19 cellular contexts compared by ENCODE assay signal in the genomic region with DNA sequence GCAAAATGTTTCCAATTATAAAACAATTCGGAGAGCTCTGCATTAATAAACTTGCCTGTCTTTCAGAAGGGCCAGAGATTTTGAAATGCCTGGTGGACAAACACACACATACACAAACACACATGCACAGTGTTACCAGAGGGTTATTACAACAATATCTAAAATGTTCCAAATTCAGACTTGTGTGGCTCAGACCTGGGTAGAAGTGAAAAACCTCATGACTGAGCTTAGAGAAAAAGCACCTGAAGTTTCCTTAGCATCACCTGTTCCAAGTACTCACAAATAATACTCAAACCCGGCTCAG.
A peak's percentile ranks its signal among the peaks of the same experiment; 100 is the strongest.
DNase-seq lines count a peak whose midpoint lies in the region; ATAC-seq and TF ChIP-seq lines count a peak whose summit lies in the region.
"Had no signal": no experiment of that assay in that cellular context is flagged by ENCODE, and none has a peak within 500 bp of the region (broad histone marks: within the 10 kb centered on the region; RNA-seq: fewer than 3 reads in every experiment).

No MANE protein-coding gene starts in this region.

- 64 to 83% methylated on average over 2 of the region's 2 CpGs for WGBS in upper lobe of left lung, 2 donors

- H3K4me1 ChIP-seq in Panc1 (ENCODE audit: control insufficient read depth, insufficient read depth, low read length) (peaks cover 52% of the 10 kb centered on the region), colonic mucosa (no peaks in the 10 kb centered on the region), thoracic aorta (ENCODE audit: control insufficient read depth in 1 of 2, low read depth in 2 of 2) (peaks cover 16 to 32% of the 10 kb centered on the region in 2 donors), upper lobe of left lung (no peaks in the 10 kb centered on the region)

- POLR2A ChIA-PET in Panc1 (lab: Charles Lee), result no interaction called here

- no TSS peak for BruUV-seq in Panc1 (replicated peaks; lab: Mats Ljungman, UMichigan)

- peak overlapping the region; percentile 63 to 90 (median 86) for H3K27ac Mint-ChIP-seq in nephron
- H3K27ac Mint-ChIP-seq: CD4-positive, alpha-beta T cell; HFFc6 had no signal

- no peak for DNase-seq in Panc1 (ENCODE audit: low read depth, low spot score)
- peak; percentile 11 for DNase-seq in colonic mucosa
- DNase-seq in thoracic aorta (ENCODE audit: low spot score), result no peak
- no peak for DNase-seq in cerebellar nuclear complex (lab: John Stamatoyannopoulos, UW)
- DNase-seq in upper lobe of left lung, result no peak
- DNase-seq in activated naive CD4-positive, alpha-beta T cell treated with anti-CD3 and anti-CD28 coated beads, Interleukin-2, amount 50 U/mL, for 16 hours, result no peak
- DNase-seq: AML-193; Caco-2; CD4-positive, alpha-beta T cell; GOT3; H7; HFFc6 had no signal

- TF ChIP-seq POLR2A in upper lobe of left lung (IDR thresholded peaks at IDR 0.05), result no peak

- H3K4me3 Mint-ChIP-seq in nephron, result peak overlapping the region in 1 of 3 experiments; percentile 20
- H3K4me3 Mint-ChIP-seq: CD4-positive, alpha-beta T cell; HFFc6 had no signal

- H3K4me1 Mint-ChIP-seq in nephron, result peaks cover 75% of the 10 kb centered on the region

- H3K27me3 Mint-ChIP-seq in nephron (ENCODE audit: low read depth), result peaks cover 29% of the 10 kb centered on the region

- H3K9me3 Mint-ChIP-seq in nephron, result no peaks in the 10 kb centered on the region
- H3K9me3 Mint-ChIP-seq: CD4-positive, alpha-beta T cell; HFFc6 had no signal

- H3K36me3 ChIP-seq in Panc1 (ENCODE audit: control insufficient read depth, insufficient read depth, low read length) (no peaks in the 10 kb centered on the region), colonic mucosa (no peaks in the 10 kb centered on the region), thoracic aorta (no peaks in the 10 kb centered on the region), upper lobe of left lung (no peaks in the 10 kb centered on the region)

- intact Hi-C loops in Panc1 (cut with micrococcal nuclease; ENCODE audit: unreplicated experiment), result no loop called here
- intact Hi-C loops in colonic mucosa (cut with DNase I), result no loop called here

- no peaks in the 10 kb centered on the region for H3K9me3 ChIP-seq in Panc1 (ENCODE audit: control insufficient read depth, insufficient read depth, low read depth, low read length)
- H3K9me3 ChIP-seq in colonic mucosa, result no peaks in the 10 kb centered on the region
- no peaks in the 10 kb centered on the region for H3K9me3 ChIP-seq in thoracic aorta
- H3K9me3 ChIP-seq in upper lobe of left lung, result no peaks in the 10 kb centered on the region
- H3K9me3 ChIP-seq: A549, Caco-2 had no signal

- H3K9ac ChIP-seq in colonic mucosa (ENCODE audit: low read depth in 2 of 2, low read length in 2 of 2), result no peak overlapping the region

- in situ Hi-C loops in Panc1 (cut with HindIII; ENCODE audit: low pct_unique_long_range_greater_than_20kb, low sequenced_read_pairs), result no loop called here

- H3K27ac ChIP-seq in Panc1 (ENCODE audit: low read length), result peak overlapping the region; percentile 77
- H3K27ac ChIP-seq in colonic mucosa, result no peak overlapping the region
- peak overlapping the region; percentile 79 to 80 for H3K27ac ChIP-seq in thoracic aorta
- no peak overlapping the region for H3K27ac ChIP-seq in upper lobe of left lung
- H3K27ac ChIP-seq: 22Rv1, A549, C4-2B, HL-60 had no signal

- ATAC-seq in Panc1 (no peak), thoracic aorta (ENCODE audit: insufficient number of reproducible peaks, low FRiP score, low read depth) (no peak), upper lobe of left lung (ENCODE audit: low FRiP score in 2 of 2) (no peak), GM18868 (IDR thresholded peaks at IDR 0.05; ENCODE audit: unreplicated experiment) (no peak)
- ATAC-seq: A549, HCT116 had no signal

- H3K4me3 ChIP-seq in Panc1 (ENCODE audit: low read depth in 2 of 2, low read length in 2 of 2) (no peak overlapping the region), colonic mucosa (no peak overlapping the region), thoracic aorta (peak overlapping the region; percentile 45), upper lobe of left lung (no peak overlapping the region)
- H3K4me3 ChIP-seq: A549 had no signal

- no peak for TF ChIP-seq EP300 in upper lobe of left lung (IDR thresholded peaks at IDR 0.05)

- TF ChIP-seq CTCF in Panc1 (IDR thresholded peaks at IDR 0.05) (no peak), colonic mucosa (IDR thresholded peaks at IDR 0.05) (no peak), nephron (IDR thresholded peaks at IDR 0.05; ENCODE audit: unreplicated experiment in 3 of 3) (no peak), thoracic aorta (IDR thresholded peaks at IDR 0.05) (no peak), upper lobe of left lung (IDR thresholded peaks at IDR 0.05) (no peak)

- H3K36me3 Mint-ChIP-seq in nephron (ENCODE audit: low read depth), result no peaks in the 10 kb centered on the region

- H3K27me3 ChIP-seq in Panc1 (ENCODE audit: control insufficient read depth, insufficient read depth, low read length), result no peaks in the 10 kb centered on the region
- no peaks in the 10 kb centered on the region for H3K27me3 ChIP-seq in colonic mucosa
- H3K27me3 ChIP-seq in thoracic aorta (replicated peaks; ENCODE audit: insufficient read depth), result no peaks in the 10 kb centered on the region
- H3K27me3 ChIP-seq in upper lobe of left lung, result no peaks in the 10 kb centered on the region

- CTCF ChIA-PET in Panc1 (lab: Charles Lee), result no interaction called here

Comparison
In these comparisons a context has a peak if more than half of its experiments do, and no peak if none do; other contexts are left out.
1. H3K27ac ChIP-seq: peak in Panc1 (single experiment) and thoracic aorta (2 of 2); none in colonic mucosa (single experiment) and upper lobe of left lung (0 of 4).